ENCODE assay signal across 1 cellular context in the genomic region with DNA sequence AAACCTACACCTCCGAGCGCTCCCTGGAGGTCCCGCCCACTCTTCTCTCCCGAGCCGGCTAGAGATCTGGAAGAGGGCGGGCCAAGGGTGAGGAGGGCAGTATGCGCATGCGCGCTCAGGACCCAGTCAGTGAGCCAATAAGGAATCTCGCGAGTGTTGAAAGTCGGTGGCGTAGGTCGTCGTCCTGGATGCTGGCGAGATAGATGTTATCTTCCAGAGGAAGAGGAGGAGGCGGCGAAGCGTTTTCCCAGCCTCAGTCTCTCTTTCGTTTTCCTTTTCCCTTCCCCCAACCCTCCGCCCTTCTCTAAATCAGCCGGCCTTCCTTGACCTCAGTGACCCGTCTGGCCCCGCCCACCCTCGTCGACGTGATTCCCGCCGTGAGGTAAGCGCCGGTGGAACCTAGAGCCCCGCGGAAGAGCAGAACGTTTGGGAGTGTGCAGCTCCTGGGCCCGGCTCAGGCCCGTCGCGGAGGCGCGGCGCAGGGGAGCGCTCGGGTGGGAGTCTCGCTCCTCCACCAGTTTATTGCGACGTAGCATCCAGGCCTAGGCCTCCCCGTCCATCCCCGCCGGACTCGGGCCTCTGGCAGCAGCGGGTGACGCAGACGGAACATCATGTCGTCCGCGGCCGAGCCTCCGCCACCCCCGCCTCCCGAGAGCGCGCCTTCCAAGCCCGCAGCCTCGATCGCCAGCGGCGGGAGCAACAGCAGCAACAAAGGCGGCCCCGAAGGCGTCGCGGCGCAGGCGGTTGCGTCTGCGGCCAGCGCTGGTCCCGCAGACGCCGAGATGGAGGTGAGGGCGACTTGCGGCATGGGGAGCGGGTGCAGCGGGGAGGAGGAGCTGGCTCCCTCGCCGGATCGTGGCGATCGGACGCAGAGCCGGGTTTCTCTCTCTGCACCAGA.
TF ChIP-seq lines count a peak whose summit lies in the region.

A gene with protein sequence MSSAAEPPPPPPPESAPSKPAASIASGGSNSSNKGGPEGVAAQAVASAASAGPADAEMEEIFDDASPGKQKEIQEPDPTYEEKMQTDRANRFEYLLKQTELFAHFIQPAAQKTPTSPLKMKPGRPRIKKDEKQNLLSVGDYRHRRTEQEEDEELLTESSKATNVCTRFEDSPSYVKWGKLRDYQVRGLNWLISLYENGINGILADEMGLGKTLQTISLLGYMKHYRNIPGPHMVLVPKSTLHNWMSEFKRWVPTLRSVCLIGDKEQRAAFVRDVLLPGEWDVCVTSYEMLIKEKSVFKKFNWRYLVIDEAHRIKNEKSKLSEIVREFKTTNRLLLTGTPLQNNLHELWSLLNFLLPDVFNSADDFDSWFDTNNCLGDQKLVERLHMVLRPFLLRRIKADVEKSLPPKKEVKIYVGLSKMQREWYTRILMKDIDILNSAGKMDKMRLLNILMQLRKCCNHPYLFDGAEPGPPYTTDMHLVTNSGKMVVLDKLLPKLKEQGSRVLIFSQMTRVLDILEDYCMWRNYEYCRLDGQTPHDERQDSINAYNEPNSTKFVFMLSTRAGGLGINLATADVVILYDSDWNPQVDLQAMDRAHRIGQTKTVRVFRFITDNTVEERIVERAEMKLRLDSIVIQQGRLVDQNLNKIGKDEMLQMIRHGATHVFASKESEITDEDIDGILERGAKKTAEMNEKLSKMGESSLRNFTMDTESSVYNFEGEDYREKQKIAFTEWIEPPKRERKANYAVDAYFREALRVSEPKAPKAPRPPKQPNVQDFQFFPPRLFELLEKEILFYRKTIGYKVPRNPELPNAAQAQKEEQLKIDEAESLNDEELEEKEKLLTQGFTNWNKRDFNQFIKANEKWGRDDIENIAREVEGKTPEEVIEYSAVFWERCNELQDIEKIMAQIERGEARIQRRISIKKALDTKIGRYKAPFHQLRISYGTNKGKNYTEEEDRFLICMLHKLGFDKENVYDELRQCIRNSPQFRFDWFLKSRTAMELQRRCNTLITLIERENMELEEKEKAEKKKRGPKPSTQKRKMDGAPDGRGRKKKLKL (plus strand): TSS at position 389 of the 898 bp plus-strand sequence. CDS start 223 bp downstream, at position 612.

TF ChIP-seq in A549, 52 proteins besides CTCF, POLR2A, EP300 and RAD21 (continued from another document):
- TF ChIP-seq, protein P1, sequence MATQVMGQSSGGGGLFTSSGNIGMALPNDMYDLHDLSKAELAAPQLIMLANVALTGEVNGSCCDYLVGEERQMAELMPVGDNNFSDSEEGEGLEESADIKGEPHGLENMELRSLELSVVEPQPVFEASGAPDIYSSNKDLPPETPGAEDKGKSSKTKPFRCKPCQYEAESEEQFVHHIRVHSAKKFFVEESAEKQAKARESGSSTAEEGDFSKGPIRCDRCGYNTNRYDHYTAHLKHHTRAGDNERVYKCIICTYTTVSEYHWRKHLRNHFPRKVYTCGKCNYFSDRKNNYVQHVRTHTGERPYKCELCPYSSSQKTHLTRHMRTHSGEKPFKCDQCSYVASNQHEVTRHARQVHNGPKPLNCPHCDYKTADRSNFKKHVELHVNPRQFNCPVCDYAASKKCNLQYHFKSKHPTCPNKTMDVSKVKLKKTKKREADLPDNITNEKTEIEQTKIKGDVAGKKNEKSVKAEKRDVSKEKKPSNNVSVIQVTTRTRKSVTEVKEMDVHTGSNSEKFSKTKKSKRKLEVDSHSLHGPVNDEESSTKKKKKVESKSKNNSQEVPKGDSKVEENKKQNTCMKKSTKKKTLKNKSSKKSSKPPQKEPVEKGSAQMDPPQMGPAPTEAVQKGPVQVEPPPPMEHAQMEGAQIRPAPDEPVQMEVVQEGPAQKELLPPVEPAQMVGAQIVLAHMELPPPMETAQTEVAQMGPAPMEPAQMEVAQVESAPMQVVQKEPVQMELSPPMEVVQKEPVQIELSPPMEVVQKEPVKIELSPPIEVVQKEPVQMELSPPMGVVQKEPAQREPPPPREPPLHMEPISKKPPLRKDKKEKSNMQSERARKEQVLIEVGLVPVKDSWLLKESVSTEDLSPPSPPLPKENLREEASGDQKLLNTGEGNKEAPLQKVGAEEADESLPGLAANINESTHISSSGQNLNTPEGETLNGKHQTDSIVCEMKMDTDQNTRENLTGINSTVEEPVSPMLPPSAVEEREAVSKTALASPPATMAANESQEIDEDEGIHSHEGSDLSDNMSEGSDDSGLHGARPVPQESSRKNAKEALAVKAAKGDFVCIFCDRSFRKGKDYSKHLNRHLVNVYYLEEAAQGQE (IDR thresholded peaks at IDR 0.05): peak; percentile 89
- TF ChIP-seq, protein P2, sequence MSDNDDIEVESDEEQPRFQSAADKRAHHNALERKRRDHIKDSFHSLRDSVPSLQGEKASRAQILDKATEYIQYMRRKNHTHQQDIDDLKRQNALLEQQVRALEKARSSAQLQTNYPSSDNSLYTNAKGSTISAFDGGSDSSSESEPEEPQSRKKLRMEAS (IDR thresholded peaks at IDR 0.05): 0 out of 2 replicates have a peak, but pooled peaks have one; percentile 15
- TF ChIP-seq FOSL2 (IDR thresholded peaks at IDR 0.05): no peak
- 0 out of 2 replicates have a peak, but pooled peaks have one; percentile 11 for TF ChIP-seq FOSL2 (CRISPR knock-in tag; IDR thresholded peaks at IDR 0.05)
- peak in 1 of 2 experiments; percentile 68; a peak in 2 of 5 replicates for TF ChIP-seq JUN (IDR thresholded peaks at IDR 0.05)
- TF ChIP-seq RNF2 (IDR thresholded peaks at IDR 0.05; ENCODE audit: borderline replicate concordance, low read depth): no peak
- TF ChIP-seq CHD2 (IDR thresholded peaks at IDR 0.05; ENCODE audit: low read length, partially characterized antibody): peak; percentile 92
- TF ChIP-seq, protein P3, sequence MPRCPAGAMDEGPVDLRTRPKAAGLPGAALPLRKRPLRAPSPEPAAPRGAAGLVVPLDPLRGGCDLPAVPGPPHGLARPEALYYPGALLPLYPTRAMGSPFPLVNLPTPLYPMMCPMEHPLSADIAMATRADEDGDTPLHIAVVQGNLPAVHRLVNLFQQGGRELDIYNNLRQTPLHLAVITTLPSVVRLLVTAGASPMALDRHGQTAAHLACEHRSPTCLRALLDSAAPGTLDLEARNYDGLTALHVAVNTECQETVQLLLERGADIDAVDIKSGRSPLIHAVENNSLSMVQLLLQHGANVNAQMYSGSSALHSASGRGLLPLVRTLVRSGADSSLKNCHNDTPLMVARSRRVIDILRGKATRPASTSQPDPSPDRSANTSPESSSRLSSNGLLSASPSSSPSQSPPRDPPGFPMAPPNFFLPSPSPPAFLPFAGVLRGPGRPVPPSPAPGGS (IDR thresholded peaks at IDR 0.05): peak; percentile 62; the same call in 1 of the 3 replicates
